In the genomic region with DNA sequence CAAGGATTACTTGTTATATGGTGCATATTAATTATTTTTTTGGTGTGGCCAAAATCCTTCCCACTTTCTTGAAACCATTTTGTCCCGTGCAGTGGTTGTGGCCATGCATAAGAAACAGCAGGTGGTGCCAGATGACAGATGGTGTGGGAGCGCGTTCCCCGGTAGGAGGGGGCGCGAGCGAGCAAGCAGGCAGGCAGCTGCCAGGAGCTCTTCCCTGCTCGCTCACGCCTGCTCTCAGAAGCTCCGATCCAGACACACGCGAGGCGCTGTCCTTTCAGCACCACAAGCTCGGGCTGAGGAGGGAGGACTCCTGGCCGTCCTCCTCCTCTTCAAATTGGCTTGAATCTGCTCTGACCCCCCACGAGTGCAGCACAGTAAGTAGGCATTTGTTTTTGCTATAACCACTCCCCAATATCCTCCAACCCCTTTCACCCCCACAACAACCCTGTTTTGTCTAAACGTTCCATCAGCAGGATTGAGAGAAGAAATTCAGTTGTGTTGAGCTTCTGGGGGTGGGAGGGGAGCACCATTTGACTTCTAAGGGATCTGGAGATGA, we compare ENCODE assay signal across 8 cellular contexts. TPM values are rescaled to one million over a fixed set of nuclear protein-coding genes. Genes with fewer than 3 reads are reported as not detected.
A peak's percentile ranks its signal among the peaks of the same experiment; 100 is the strongest.
DNase-seq lines count a peak whose midpoint lies in the region; ATAC-seq and TF ChIP-seq lines count a peak whose summit lies in the region.

A gene (plus strand): TSS at position 237 of the 556 bp plus-strand sequence. CDS start 1,050 bp downstream, outside the sequence.

- ATAC-seq in GM19043 (IDR thresholded peaks at IDR 0.05; ENCODE audit: low read depth, unreplicated experiment), result peak; percentile 96
- peak; percentile 82 for ATAC-seq in HG03159 (IDR thresholded peaks at IDR 0.05; ENCODE audit: unreplicated experiment)

- H3K27ac ChIP-seq in C4-2B (no peak within 1 kb of the TSS), WERI-Rb-1 (no peak within 1 kb of the TSS), neural progenitor cell (no peak within 1 kb of the TSS)

- no peak within 1 kb of the TSS for H3K4me2 ChIP-seq in neural progenitor cell

- H3K36me3 ChIP-seq in WERI-Rb-1 (no peaks in the 10 kb centered on the region), neural progenitor cell (no peaks in the 10 kb centered on the region)

- H3K36me3 Mint-ChIP-seq in neural progenitor cell, result no peaks in the 10 kb centered on the region

- no peak within 1 kb of the TSS for H3K9ac ChIP-seq in neural progenitor cell

- no peaks in the 10 kb centered on the region for H3K4me1 ChIP-seq in neural progenitor cell

- H3K4me3 Mint-ChIP-seq in neural progenitor cell, result peak within 1 kb of the TSS; percentile 68

- H3K27me3 Mint-ChIP-seq in neural progenitor cell (ENCODE audit: insufficient read depth, low read depth), result peaks cover 8% of the 10 kb centered on the region

- H3K27ac Mint-ChIP-seq in neural progenitor cell, result peak within 1 kb of the TSS; percentile 65

- H3K4me1 Mint-ChIP-seq in neural progenitor cell, result no peaks in the 10 kb centered on the region

- no peak within 1 kb of the TSS for H2AFZ ChIP-seq in neural progenitor cell (replicated peaks)

- H4K20me1 ChIP-seq in neural progenitor cell (ENCODE audit: low read depth), result no peaks in the 10 kb centered on the region

- H3K4me3 ChIP-seq in WERI-Rb-1 (ENCODE audit: low read depth, low read length) (peak within 1 kb of the TSS; percentile 33), fibroblast of pulmonary artery (replicated peaks; ENCODE audit: low read depth, low read length) (no peak within 1 kb of the TSS), neural progenitor cell (no peak within 1 kb of the TSS)

- no peaks in the 10 kb centered on the region for H3K79me2 ChIP-seq in neural progenitor cell (ENCODE audit: low read depth)

- H3K27me3 ChIP-seq in WERI-Rb-1 (ENCODE audit: insufficient read depth, low read depth, severe bottlenecking), result peaks cover 27% of the 10 kb centered on the region
- H3K27me3 ChIP-seq in neural progenitor cell, result no peaks in the 10 kb centered on the region

- H3K9me3 ChIP-seq in WERI-Rb-1 (ENCODE audit: severe bottlenecking), result no peaks in the 10 kb centered on the region
- no peaks in the 10 kb centered on the region for H3K9me3 ChIP-seq in neural progenitor cell (ENCODE audit: low read depth)

- H3K9me3 Mint-ChIP-seq in neural progenitor cell, result no peaks in the 10 kb centered on the region

- H3F3A ChIP-seq in neural progenitor cell (ENCODE audit: low read depth), result no peaks in the 10 kb centered on the region

- TF ChIP-seq CTCF in C4-2B (conservative IDR thresholded peaks at IDR 0.05) (peak; percentile 92), WERI-Rb-1 (IDR thresholded peaks at IDR 0.05; ENCODE audit: low read depth, low read length) (peak; percentile 93), fibroblast of pulmonary artery (IDR thresholded peaks at IDR 0.05; ENCODE audit: low read length, missing control alignments) (peak; percentile 55), neural progenitor cell (IDR thresholded peaks at IDR 0.05) (peak; percentile 89)

- DNase-seq in NCI-H2196 (lab: John Stamatoyannopoulos, UW; ENCODE audit: unreplicated experiment) (peak; percentile 90), WERI-Rb-1 (peak; percentile 87), fibroblast of pulmonary artery (ENCODE audit: low read depth) (peak; percentile 88), neural progenitor cell (ENCODE audit: low spot score) (peak; percentile 98)
- DNase-seq in activated CD4-positive, CD25-positive, alpha-beta regulatory T cell (lab: John Stamatoyannopoulos, UW), result no peak

RNA-seq across cellular contexts. Expression of the gene that starts here (rescaled TPM):
- 0.11 and 0.22 TPM in 2 replicates for total RNA-seq in neural progenitor cell (ENCODE audit: low replicate concordance)

Comparison
In these comparisons a context has a peak if more than half of its experiments do, and no peak if none do; other contexts are left out.
1. Peak in DNase-seq in neural progenitor cell; RNA of the gene not detected or under 1 TPM.
2. DNase-seq: peak in NCI-H2196 (single experiment), WERI-Rb-1 (single experiment) and fibroblast of pulmonary artery (single experiment); none in activated CD4-positive, CD25-positive, alpha-beta regulatory T cell (0 of 4).
3. Peak in every context shown above with its lines, with median percentiles within 50 percentile points of each other: CTCF ChIP-seq.